ENCODE assay signal across 37 cellular contexts in genomic region chr2:16207611-16208010, GRCh38.
"Had no signal": no experiment of that assay in that cellular context is flagged by ENCODE, and none has a peak within 500 bp of the region (broad histone marks: within the 10 kb centered on the region; RNA-seq: fewer than 3 reads in every experiment).

No MANE protein-coding gene starts in this region.

- H3K4me1 ChIP-seq: adrenal gland, ascending aorta, body of pancreas, breast epithelium had no signal

- DNase-seq: activated effector memory CD4-positive, alpha-beta T cell treated with anti-CD3 and anti-CD28 coated beads, Interleukin-2, amount 50 U/mL, for 16 hours; activated effector memory CD4-positive, alpha-beta T cell treated with Interleukin-2 at 50 U/mL for 16 hours; activated gamma-delta T cell; activated gamma-delta T cell treated with Interleukin-2 at 50 U/mL for 16 hours; activated naive CD4-positive, alpha-beta T cell; activated naive CD4-positive, alpha-beta T cell treated with anti-CD3 and anti-CD28 coated beads for 36 hours; activated naive CD4-positive, alpha-beta T cell treated with anti-CD3 and anti-CD28 coated beads, Interleukin-2, amount 10 ng/mL, durations not matched to agents 7 days and 5 days; activated naive CD4-positive, alpha-beta T cell treated with anti-CD3 and anti-CD28 coated beads, Interleukin-2, amount 50 U/mL, for 16 hours; activated naive CD4-positive, alpha-beta T cell treated with Interleukin-2 at 50 U/mL for 16 hours; activated naive CD8-positive, alpha-beta T cell treated with anti-CD3 and anti-CD28 coated beads for 36 hours; activated naive CD8-positive, alpha-beta T cell treated with anti-CD3 and anti-CD28 coated beads, Interleukin-2, amount 10 ng/mL, durations not matched to agents 7 days and 5 days; activated naive CD8-positive, alpha-beta T cell treated with anti-CD3 and anti-CD28 coated beads, Interleukin-2, amount 50 U/mL, for 24 hours; activated T-cell treated with anti-CD3 and anti-CD28 coated beads, Interleukin-2, amount 50 U/mL, for 24 hours; activated T-cell treated with anti-CD3 and anti-CD28 coated beads, Interleukin-2, amount 50 U/mL, for 4 hours; activated T-cell treated with anti-CD3 and anti-CD28 coated beads, Interleukin-2, amount 50 U/mL, for 48 hours; activated T-cell treated with anti-CD3 and anti-CD28 coated beads, Interleukin-2, amount 50 U/mL, for 72 hours; adrenal gland; amniotic stem cell; amygdala; anterior cingulate cortex; aorta; body of pancreas; brain microvascular endothelial cell; caudate nucleus; central memory CD4-positive, alpha-beta T cell; cerebellar nuclear complex had no signal

- H3K27me3 Mint-ChIP-seq: activated naive CD8-positive, alpha-beta T cell treated with anti-CD3 and anti-CD28 coated beads, Interleukin-2, amount 10 ng/mL, durations not matched to agents 7 days and 5 days; activated T-cell treated with anti-CD3 and anti-CD28 coated beads, Interleukin-2, amount 50 U/mL, for 24 hours; central memory CD8-positive, alpha-beta T cell had no signal

- H3K36me3 ChIP-seq: adrenal gland, ascending aorta, brain microvascular endothelial cell, breast epithelium, cardiac muscle cell had no signal

- H3K4me3 Mint-ChIP-seq: activated naive CD4-positive, alpha-beta T cell treated with anti-CD3 and anti-CD28 coated beads for 36 hours; activated naive CD4-positive, alpha-beta T cell treated with anti-CD3 and anti-CD28 coated beads, Interleukin-2, amount 10 ng/mL, durations not matched to agents 7 days and 5 days; activated naive CD4-positive, alpha-beta T cell treated with anti-CD3 and anti-CD28 coated beads, Interleukin-2, amount 50 U/mL, for 24 hours; activated naive CD8-positive, alpha-beta T cell; activated naive CD8-positive, alpha-beta T cell treated with anti-CD3 and anti-CD28 coated beads for 36 hours; activated naive CD8-positive, alpha-beta T cell treated with anti-CD3 and anti-CD28 coated beads, Interleukin-2, amount 10 ng/mL, durations not matched to agents 7 days and 5 days; activated naive CD8-positive, alpha-beta T cell treated with anti-CD3 and anti-CD28 coated beads, Interleukin-2, amount 50 U/mL, for 24 hours; activated T-cell treated with anti-CD3 and anti-CD28 coated beads, Interleukin-2, amount 50 U/mL, for 24 hours; activated T-cell treated with anti-CD3 and anti-CD28 coated beads, Interleukin-2, amount 50 U/mL, for 4 hours; activated T-cell treated with anti-CD3 and anti-CD28 coated beads, Interleukin-2, amount 50 U/mL, for 72 hours; activated T-helper 1 cell treated with anti-CD3 and anti-CD28 coated beads, Interleukin-12 subunit alpha, Interleukin-12 subunit beta, Interleukin-2, Interleukin-4 antibody, amounts not matched to agents 30 ng/mL and 10 ng/mL and 1 ng/mL, durations not matched to agents 14 hours and 24 hours and 36 hours; activated T-helper 17 cell treated with anti-CD3 and anti-CD28 coated beads, Interleukin-2, amount 50 U/mL, for 72 hours; brain; central memory CD8-positive, alpha-beta T cell had no signal

- H3K27ac Mint-ChIP-seq: activated naive CD4-positive, alpha-beta T cell treated with anti-CD3 and anti-CD28 coated beads for 36 hours; activated naive CD4-positive, alpha-beta T cell treated with anti-CD3 and anti-CD28 coated beads, Interleukin-2, amount 10 ng/mL, durations not matched to agents 7 days and 5 days; activated naive CD4-positive, alpha-beta T cell treated with anti-CD3 and anti-CD28 coated beads, Interleukin-2, amount 50 U/mL, for 24 hours; activated naive CD4-positive, alpha-beta T cell treated with anti-CD3 and anti-CD28 coated beads, Interleukin-2, amount 50 U/mL, for 72 hours; activated naive CD8-positive, alpha-beta T cell; activated naive CD8-positive, alpha-beta T cell treated with anti-CD3 and anti-CD28 coated beads for 36 hours; activated naive CD8-positive, alpha-beta T cell treated with anti-CD3 and anti-CD28 coated beads, Interleukin-2, amount 10 ng/mL, durations not matched to agents 7 days and 5 days; activated naive CD8-positive, alpha-beta T cell treated with anti-CD3 and anti-CD28 coated beads, Interleukin-2, amount 50 U/mL, for 24 hours; activated T-cell treated with anti-CD3 and anti-CD28 coated beads, Interleukin-2, amount 50 U/mL, for 24 hours; activated T-cell treated with anti-CD3 and anti-CD28 coated beads, Interleukin-2, amount 50 U/mL, for 72 hours; activated T-helper 1 cell treated with anti-CD3 and anti-CD28 coated beads, Interleukin-12 subunit alpha, Interleukin-12 subunit beta, Interleukin-2, Interleukin-4 antibody, amounts not matched to agents 30 ng/mL and 10 ng/mL and 1 ng/mL, durations not matched to agents 14 hours and 24 hours and 36 hours; activated T-helper 17 cell treated with anti-CD3 and anti-CD28 coated beads, Interleukin-2, amount 50 U/mL, for 72 hours; activated T-helper 2 cell treated with anti-CD3 and anti-CD28 coated beads, Interferon-gamma antibody, Interleukin-2, Interleukin-4, amounts not matched to agents 10 μg/mL and 5 μg/mL and 100 μg/mL, durations not matched to agents 14 hours and 24 hours and 36 hours; brain had no signal

- H3K27me3 ChIP-seq: adrenal gland, ascending aorta, body of pancreas, brain microvascular endothelial cell, breast epithelium, cardiac muscle cell had no signal

- ATAC-seq: activated naive CD4-positive, alpha-beta T cell treated with anti-CD3 and anti-CD28 coated beads, Interleukin-2, amount 50 U/mL, for 72 hours; activated naive CD8-positive, alpha-beta T cell treated with anti-CD3 and anti-CD28 coated beads, Interleukin-2, amount 50 U/mL, for 24 hours; activated T-cell treated with anti-CD3 and anti-CD28 coated beads, Interleukin-2, amount 50 U/mL, for 4 hours; activated T-cell treated with anti-CD3 and anti-CD28 coated beads, Interleukin-2, amount 50 U/mL, for 72 hours; activated T-helper 17 cell treated with anti-CD3 and anti-CD28 coated beads, Interleukin-2, amount 50 U/mL, for 72 hours; body of pancreas had no signal

- H3K4me1 Mint-ChIP-seq: activated naive CD4-positive, alpha-beta T cell treated with anti-CD3 and anti-CD28 coated beads, Interleukin-2, amount 10 ng/mL, durations not matched to agents 7 days and 5 days; activated naive CD4-positive, alpha-beta T cell treated with anti-CD3 and anti-CD28 coated beads, Interleukin-2, amount 50 U/mL, for 24 hours; activated naive CD8-positive, alpha-beta T cell treated with anti-CD3 and anti-CD28 coated beads for 36 hours; activated naive CD8-positive, alpha-beta T cell treated with anti-CD3 and anti-CD28 coated beads, Interleukin-2, amount 10 ng/mL, durations not matched to agents 7 days and 5 days; activated naive CD8-positive, alpha-beta T cell treated with anti-CD3 and anti-CD28 coated beads, Interleukin-2, amount 50 U/mL, for 24 hours; activated T-helper 17 cell treated with anti-CD3 and anti-CD28 coated beads, Interleukin-2, amount 50 U/mL, for 72 hours; central memory CD8-positive, alpha-beta T cell had no signal

- H3K9me3 ChIP-seq: adrenal gland, ascending aorta, body of pancreas, breast epithelium had no signal

- H3K4me3 ChIP-seq: adrenal gland, ascending aorta, body of pancreas, breast epithelium, cardiac muscle cell had no signal

- H3K27ac ChIP-seq: adrenal gland, ascending aorta, body of pancreas, brain microvascular endothelial cell, breast epithelium, cardiac muscle cell had no signal

- H3K36me3 Mint-ChIP-seq: activated naive CD4-positive, alpha-beta T cell treated with anti-CD3 and anti-CD28 coated beads, Interleukin-2, amount 10 ng/mL, durations not matched to agents 7 days and 5 days; activated naive CD4-positive, alpha-beta T cell treated with anti-CD3 and anti-CD28 coated beads, Interleukin-2, amount 50 U/mL, for 24 hours; activated naive CD4-positive, alpha-beta T cell treated with anti-CD3 and anti-CD28 coated beads, Interleukin-2, amount 50 U/mL, for 72 hours; activated naive CD8-positive, alpha-beta T cell; activated naive CD8-positive, alpha-beta T cell treated with anti-CD3 and anti-CD28 coated beads for 36 hours; activated naive CD8-positive, alpha-beta T cell treated with anti-CD3 and anti-CD28 coated beads, Interleukin-2, amount 10 ng/mL, durations not matched to agents 7 days and 5 days; brain had no signal

- H3K9me3 Mint-ChIP-seq: activated naive CD4-positive, alpha-beta T cell treated with anti-CD3 and anti-CD28 coated beads, Interleukin-2, amount 50 U/mL, for 24 hours; activated naive CD8-positive, alpha-beta T cell treated with anti-CD3 and anti-CD28 coated beads, Interleukin-2, amount 50 U/mL, for 24 hours; activated T-cell treated with anti-CD3 and anti-CD28 coated beads, Interleukin-2, amount 50 U/mL, for 24 hours; activated T-cell treated with anti-CD3 and anti-CD28 coated beads, Interleukin-2, amount 50 U/mL, for 72 hours; activated T-helper 1 cell treated with anti-CD3 and anti-CD28 coated beads, Interleukin-12 subunit alpha, Interleukin-12 subunit beta, Interleukin-2, Interleukin-4 antibody, amounts not matched to agents 30 ng/mL and 10 ng/mL and 1 ng/mL, durations not matched to agents 14 hours and 24 hours and 36 hours; activated T-helper 2 cell treated with anti-CD3 and anti-CD28 coated beads, Interferon-gamma antibody, Interleukin-2, Interleukin-4, amounts not matched to agents 10 μg/mL and 5 μg/mL and 100 μg/mL, durations not matched to agents 14 hours and 24 hours and 36 hours had no signal
